1 cellular context compared by ENCODE assay signal in the genomic region with DNA sequence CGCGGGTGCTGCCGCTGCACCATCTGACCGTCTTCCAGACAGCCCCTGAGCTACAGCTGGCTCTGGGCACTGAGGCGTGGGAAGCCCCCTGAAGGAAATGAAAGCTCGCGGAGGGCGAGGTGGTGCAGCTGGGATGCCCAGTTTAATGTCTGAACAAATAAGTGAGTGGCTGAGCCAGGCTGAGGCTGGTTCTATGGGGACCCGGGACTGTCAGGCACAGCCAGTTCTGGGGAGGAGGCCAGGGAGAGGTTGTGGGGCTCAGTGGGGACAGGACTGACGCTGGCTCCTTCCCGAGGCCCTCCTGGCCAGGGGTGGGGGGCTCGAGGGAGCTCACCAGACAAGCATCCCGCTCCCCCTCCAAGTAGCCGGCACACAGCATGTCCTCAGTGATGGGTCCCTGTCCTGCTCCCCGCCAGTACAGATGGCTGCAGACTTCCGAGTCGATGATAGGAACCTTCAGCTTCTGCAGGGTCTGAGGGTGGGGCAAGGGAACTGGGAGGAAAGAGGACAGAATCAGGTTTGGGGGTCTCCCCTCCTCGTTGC.
TF ChIP-seq lines count a peak whose summit lies in the region.

No MANE protein-coding gene starts in this region.

TF ChIP-seq in IMR-90, 13 proteins besides CTCF, POLR2A, EP300 and RAD21:
- TF ChIP-seq NFE2L2 (IDR thresholded peaks at IDR 0.05; ENCODE audit: low read depth, low read length) (no peak), MXI1 (IDR thresholded peaks at IDR 0.05; ENCODE audit: borderline replicate concordance, low read depth, low read length) (no peak), FOS (IDR thresholded peaks at IDR 0.05; ENCODE audit: low read depth, low read length) (no peak), MAFK (IDR thresholded peaks at IDR 0.05; ENCODE audit: low read depth, low read length) (no peak)
